ENCODE assay signal across 1 cellular context in genomic region chr6:11207199-11207968, GRCh38.
TF ChIP-seq lines count a peak whose summit lies in the region.

No MANE protein-coding gene starts in this region.

TF ChIP-seq in GM23338, 12 proteins besides CTCF, POLR2A, EP300 and RAD21 (continued from another document):
- TF ChIP-seq REST (IDR thresholded peaks at IDR 0.05; ENCODE audit: unreplicated experiment), result no peak
TF ChIP-seq in GM23338: peak in this region for 0.
